ENCODE assay signal across 8 cellular contexts in genomic region chr14:21510735-21511657, GRCh38. TPM values are rescaled to one million over a fixed set of nuclear protein-coding genes. Genes with fewer than 3 reads are reported as not detected.
DNase-seq lines count a peak whose midpoint lies in the region; ATAC-seq, FAIRE-seq and TF ChIP-seq lines count a peak whose summit lies in the region.

METTL3 (minus strand) TSS chr14:21511340; CDS start chr14:21511223, 117 bp downstream.

- H3K4me1 ChIP-seq in esophagus muscularis mucosa (peaks cover 12 to 36% (median 33%) of the 10 kb centered on the region in 4 donors), muscle layer of duodenum (ENCODE audit: control insufficient read depth in 1 of 2, insufficient read depth in 2 of 2, low read length in 2 of 2) (peaks cover 6 to 25% of the 10 kb centered on the region in 2 donors)

- TF ChIP-seq CTCF in esophagus muscularis mucosa (IDR thresholded peaks at IDR 0.05) = no peak

- H3K36me3 Mint-ChIP-seq in activated T-cell treated with anti-CD3 and anti-CD28 coated beads, Interleukin-2, amount 50 U/mL, for 72 hours (ENCODE audit: insufficient read depth in 2 of 2) = peaks cover 14 to 22% of the 10 kb centered on the region in 2 donors

- peak within 1 kb of the TSS; percentile 96 to 98 for H3K4me3 Mint-ChIP-seq in activated T-cell treated with anti-CD3 and anti-CD28 coated beads, Interleukin-2, amount 50 U/mL, for 72 hours

- H3K27ac Mint-ChIP-seq in activated T-cell treated with anti-CD3 and anti-CD28 coated beads, Interleukin-2, amount 50 U/mL, for 72 hours = peak within 1 kb of the TSS; percentile 98

- WGBS in esophagus muscularis mucosa = 0% methylated on average over 19 of the region's 53 CpGs

- H3K9me3 Mint-ChIP-seq in activated T-cell treated with anti-CD3 and anti-CD28 coated beads, Interleukin-2, amount 50 U/mL, for 72 hours = peaks cover 0 to 4% of the 10 kb centered on the region in 2 donors

- peak; percentile 98 for ATAC-seq in GM21786 (IDR thresholded peaks at IDR 0.05; ENCODE audit: unreplicated experiment)
- peak; percentile 98 to 99 for ATAC-seq in activated T-cell treated with anti-CD3 and anti-CD28 coated beads, Interleukin-2, amount 50 U/mL, for 72 hours (replicated peaks in 1 of 2)

- TF ChIP-seq POLR2A in esophagus muscularis mucosa (IDR thresholded peaks at IDR 0.05; ENCODE audit: low read depth) = no peak

- no peaks in the 10 kb centered on the region for H3K27me3 ChIP-seq in esophagus muscularis mucosa
- no peaks in the 10 kb centered on the region for H3K27me3 ChIP-seq in muscle layer of duodenum (ENCODE audit: low read depth, low read length)

- H3K4me3 ChIP-seq in esophagus muscularis mucosa (peak within 1 kb of the TSS; percentile 72 to 92 (median 73)), muscle layer of duodenum (ENCODE audit: low read depth in 1 of 2, low read length in 2 of 2) (peak within 1 kb of the TSS; percentile 90 to 97)

- H3K27me3 Mint-ChIP-seq in activated T-cell treated with anti-CD3 and anti-CD28 coated beads, Interleukin-2, amount 50 U/mL, for 72 hours (ENCODE audit: low read depth) = no peaks in the 10 kb centered on the region

- no peak for TF ChIP-seq EP300 in esophagus muscularis mucosa (IDR thresholded peaks at IDR 0.05)

- H3K36me3 ChIP-seq in KOPT-K1 (ENCODE audit: insufficient read depth, low read length) (peaks cover 20% of the 10 kb centered on the region), esophagus muscularis mucosa (peaks cover 0 to 17% (median 4%) of the 10 kb centered on the region in 4 donors), muscle layer of duodenum (ENCODE audit: control insufficient read depth in 1 of 2, insufficient read depth in 2 of 2, low read length in 2 of 2) (no peaks in the 10 kb centered on the region)

- intact Hi-C loops in esophagus muscularis mucosa (cut with DNase I) = loop anchor here (5.0 kb wide), 1 partner anchor 34 kb away; the partner anchor contains the start of genes RAB2B and TOX4

- H3K4me1 Mint-ChIP-seq in activated T-cell treated with anti-CD3 and anti-CD28 coated beads, Interleukin-2, amount 50 U/mL, for 72 hours (ENCODE audit: low read depth) = peaks cover 35% of the 10 kb centered on the region

- peak; percentile 61 for FAIRE-seq in RCC 7860 (lab: Jason Lieb, UNC)

- H3K27ac ChIP-seq in KOPT-K1 (ENCODE audit: low read depth, low read length, poor library complexity, severe bottlenecking) (peak within 1 kb of the TSS; percentile 88), esophagus muscularis mucosa (replicated peaks in 1 of 4) (peak within 1 kb of the TSS; percentile 73 to 89 (median 86)), muscle layer of duodenum (ENCODE audit: low read length) (peak within 1 kb of the TSS; percentile 92)

- DNase-seq in DMS79 (lab: John Stamatoyannopoulos, UW) (peak; percentile 100), RCC 7860 (ENCODE audit: low spot score) (peak; percentile 92), esophagus muscularis mucosa (ENCODE audit: extremely low spot score) (peak; percentile 99)
- DNase-seq in activated T-cell treated with anti-CD3 and anti-CD28 coated beads, Interleukin-2, amount 50 U/mL, for 72 hours = peak; percentile 91 to 95
- DNase-seq in stimulated activated CD8-positive, alpha-beta memory T cell treated with anti-CD3 and anti-CD28 coated beads, Interleukin-7, amount 100 ng/mL, for 4 hours (ENCODE audit: low read depth in 2 of 2) = peak; percentile 89 to 93

- H3K9me3 ChIP-seq in KOPT-K1 (ENCODE audit: insufficient read depth, low read length, poor library complexity, severe bottlenecking) (no peaks in the 10 kb centered on the region), esophagus muscularis mucosa (no peaks in the 10 kb centered on the region), muscle layer of duodenum (ENCODE audit: control insufficient read depth in 1 of 2, low read length in 2 of 2) (no peaks in the 10 kb centered on the region)

RNA-seq across cellular contexts. Expression of gene METTL3, which starts in this region (rescaled TPM):
- total RNA-seq in activated T-cell treated with anti-CD3 and anti-CD28 coated beads, Interleukin-2, amount 50 U/mL, for 72 hours = 10 to 100 TPM; 62.1 to 71.0 TPM
- 10 to 100 TPM; 40.6 to 64.4 (median 48.0) TPM for total RNA-seq in esophagus muscularis mucosa

Comparison
In these comparisons a context has a peak if more than half of its experiments do, and no peak if none do; other contexts are left out.
1. Peak in every context shown above with its lines: DNase-seq, ATAC-seq, H3K4me3 ChIP-seq and H3K27ac ChIP-seq.